In the genomic region with DNA sequence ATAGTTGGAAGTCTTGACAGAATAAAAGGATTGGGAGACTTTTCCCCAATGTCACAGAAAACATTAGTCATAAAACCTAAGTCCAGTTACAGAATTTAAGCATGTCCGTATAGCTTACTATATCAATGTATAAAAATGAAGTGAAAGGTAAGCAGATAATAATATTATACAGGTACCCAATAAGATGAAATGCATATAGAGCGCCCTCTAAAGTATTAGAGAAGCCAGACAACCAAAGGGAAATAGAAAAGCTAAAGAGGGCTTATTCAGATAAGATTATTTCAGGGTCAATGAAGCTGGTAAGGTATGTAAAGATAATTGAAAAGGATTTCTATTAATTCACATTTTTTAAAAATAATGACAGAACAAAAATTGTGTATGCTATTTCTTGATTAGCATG, we compare ENCODE assay signal across 24 cellular contexts.
DNase-seq lines count a peak whose midpoint lies in the region; ATAC-seq and TF ChIP-seq lines count a peak whose summit lies in the region.
"Had no signal": no experiment of that assay in that cellular context is flagged by ENCODE, and none has a peak within 500 bp of the region (broad histone marks: within the 10 kb centered on the region; RNA-seq: fewer than 3 reads in every experiment).

No MANE protein-coding gene starts in this region.

- no peaks in the 10 kb centered on the region for H3K27me3 Mint-ChIP-seq in H9 (ENCODE audit: low read depth)
- no peaks in the 10 kb centered on the region for H3K27me3 Mint-ChIP-seq in neural progenitor cell (ENCODE audit: insufficient read depth, low read depth)
- H3K27me3 Mint-ChIP-seq: CD8-positive, alpha-beta memory T cell; stimulated activated naive CD8-positive, alpha-beta T cell treated with anti-CD3 and anti-CD28 coated beads, Interleukin-15, amount 100 ng/mL, for 72 hours had no signal

- H3K36me3 ChIP-seq in DND-41 (ENCODE audit: insufficient read depth, low read length) (no peaks in the 10 kb centered on the region), neural progenitor cell (no peaks in the 10 kb centered on the region), testis (ENCODE audit: low read depth, missing control alignments) (no peaks in the 10 kb centered on the region)
- H3K36me3 ChIP-seq: right lobe of liver, SJSA1, tibial nerve had no signal

- peaks cover 7 to 8% of the 10 kb centered on the region in 2 experiments; a peak in 4 of 5 replicates for H3K9me3 Mint-ChIP-seq in H9
- H3K9me3 Mint-ChIP-seq in neural progenitor cell = peaks cover 10% of the 10 kb centered on the region
- H3K9me3 Mint-ChIP-seq: activated T-helper 1 cell treated with anti-CD3 and anti-CD28 coated beads, Interleukin-12 subunit alpha, Interleukin-12 subunit beta, Interleukin-2, Interleukin-4 antibody, amounts not matched to agents 30 ng/mL and 10 ng/mL and 1 ng/mL, durations not matched to agents 14 hours and 24 hours and 36 hours; stimulated activated naive CD8-positive, alpha-beta T cell treated with anti-CD3 and anti-CD28 coated beads, Interleukin-15, amount 100 ng/mL, for 72 hours had no signal

- no peaks in the 10 kb centered on the region for H4K20me1 ChIP-seq in DND-41 (ENCODE audit: insufficient read depth, low read length)
- no peaks in the 10 kb centered on the region for H4K20me1 ChIP-seq in H9 (ENCODE audit: control insufficient read depth, insufficient read depth, insufficient read length)
- no peaks in the 10 kb centered on the region for H4K20me1 ChIP-seq in neural progenitor cell (ENCODE audit: low read depth)

- TF ChIP-seq CTCF in DND-41 (IDR thresholded peaks at IDR 0.05; ENCODE audit: borderline replicate concordance, extremely low read depth, low read length, poor library complexity, severe bottlenecking) (peak; percentile 2), H9 (conservative IDR thresholded peaks at IDR 0.05) (peak; percentile 68), VCaP (conservative IDR thresholded peaks at IDR 0.05) (0 out of 2 replicates have a peak, but pooled peaks have one; percentile 17), neural progenitor cell (IDR thresholded peaks at IDR 0.05) (peak; percentile 57), testis (IDR thresholded peaks at IDR 0.05) (no peak)

- no peaks in the 10 kb centered on the region for H3F3A ChIP-seq in neural progenitor cell (ENCODE audit: low read depth)

- H4K5ac ChIP-seq in H9 (ENCODE audit: insufficient read length, low read depth, low read length) = no peak overlapping the region

- H2BK20ac ChIP-seq in H9 (ENCODE audit: low read depth, low read length, poor library complexity, severe bottlenecking) = no peak overlapping the region

- H3K79me2 ChIP-seq in DND-41 (ENCODE audit: insufficient read depth, low read length) (no peaks in the 10 kb centered on the region), H9 (ENCODE audit: insufficient read depth, low read length) (no peaks in the 10 kb centered on the region), neural progenitor cell (ENCODE audit: low read depth) (no peaks in the 10 kb centered on the region)
- H3K79me2 ChIP-seq: parathyroid adenoma had no signal

- no peak overlapping the region for H2BK120ac ChIP-seq in H9 (ENCODE audit: low read depth, low read length, poor library complexity, severe bottlenecking)

- H3K27ac ChIP-seq in DND-41 (ENCODE audit: low read length) (no peak overlapping the region), H9 (ENCODE audit: insufficient read length, low read depth, low read length) (no peak overlapping the region), VCaP (no peak overlapping the region), neural progenitor cell (no peak overlapping the region), testis (no peak overlapping the region)
- H3K27ac ChIP-seq: parathyroid adenoma, right lobe of liver, SJSA1, tibial nerve had no signal

- ATAC-seq in DND-41 (ENCODE audit: insufficient read depth, low read depth) (no peak), GM21447 (IDR thresholded peaks at IDR 0.05; ENCODE audit: unreplicated experiment) (no peak)
- ATAC-seq: left ventricle myocardium superior; right lobe of liver; stimulated activated naive CD8-positive, alpha-beta T cell treated with anti-CD3 and anti-CD28 coated beads, Interleukin-15, amount 100 ng/mL, for 72 hours had no signal

- H2AFZ ChIP-seq in DND-41 (ENCODE audit: low read depth, low read length) (no peak overlapping the region), H9 (ENCODE audit: low read length) (no peak overlapping the region), neural progenitor cell (replicated peaks) (no peak overlapping the region)
- H2AFZ ChIP-seq: parathyroid adenoma had no signal

- no peak overlapping the region for H3K56ac ChIP-seq in H9 (ENCODE audit: insufficient read length, low read depth, low read length)

- H3K4me1 ChIP-seq in DND-41 (ENCODE audit: insufficient read depth, low read length) (no peaks in the 10 kb centered on the region), H9 (ENCODE audit: insufficient read depth, low read length) (no peaks in the 10 kb centered on the region), neural progenitor cell (no peaks in the 10 kb centered on the region), testis (no peaks in the 10 kb centered on the region)
- H3K4me1 ChIP-seq: parathyroid adenoma, right lobe of liver, SJSA1, tibial nerve had no signal

- peaks cover 2 to 15% (median 2%) of the 10 kb centered on the region in 3 experiments; a peak in 4 of 7 replicates for H3K36me3 Mint-ChIP-seq in H9 (ENCODE audit: insufficient read depth in 1 of 3, low read depth in 3 of 3)
- no peaks in the 10 kb centered on the region for H3K36me3 Mint-ChIP-seq in neural progenitor cell
- H3K36me3 Mint-ChIP-seq: CD8-positive, alpha-beta memory T cell had no signal

- no CpG with 5 or more reads among the region's 2 CpGs for WGBS in H9 (ENCODE audit: extremely low coverage, insufficient read length, low lambda C conversion rate)
- 76 to 82% methylated on average over 2 of the region's 2 CpGs for WGBS in testis, 2 donors

- H3K9ac ChIP-seq in DND-41 (ENCODE audit: low read depth, low read length) (no peak overlapping the region), H9 (ENCODE audit: extremely low read depth, insufficient read length, low read length) (no peak overlapping the region), neural progenitor cell (no peak overlapping the region)
- H3K9ac ChIP-seq: parathyroid adenoma had no signal

- H3K4me1 Mint-ChIP-seq in H9 = no peaks in the 10 kb centered on the region
- no peaks in the 10 kb centered on the region for H3K4me1 Mint-ChIP-seq in neural progenitor cell
- H3K4me1 Mint-ChIP-seq: CD8-positive, alpha-beta memory T cell; nephron; stimulated activated naive CD8-positive, alpha-beta T cell treated with anti-CD3 and anti-CD28 coated beads, Interleukin-15, amount 100 ng/mL, for 72 hours had no signal

- no peak overlapping the region for H2BK5ac ChIP-seq in H9 (ENCODE audit: insufficient read length, low read length)

- no peak overlapping the region for H4K91ac ChIP-seq in H9 (ENCODE audit: insufficient read length, low read depth, low read length)

- DNase-seq in DND-41 (no peak), H9 (no peak), neural progenitor cell (ENCODE audit: low spot score) (no peak), NCI-H526 treated with DMSO at 0.1 percent for 48 hours (lab: John Stamatoyannopoulos, UW) (no peak), testis (no peak)
- DNase-seq: activated CD4-positive, alpha-beta T cell treated with anti-CD3 and anti-CD28 coated beads, Interleukin-2, amount 50 U/mL, for 1 hour; activated naive CD4-positive, alpha-beta T cell treated with anti-CD3 and anti-CD28 coated beads, Interleukin-2, amount 50 U/mL, for 16 hours; amygdala; CD8-positive, alpha-beta memory T cell; cortex of kidney; DMS79; left ventricle myocardium superior; NCI-H1417; NK-92 treated with Interleukin-12 subunit alpha and Interleukin-12 subunit beta, amount 100 ng/mL, for 24 hours; right lobe of liver; stimulated activated naive CD8-positive, alpha-beta T cell treated with anti-CD3 and anti-CD28 coated beads, Interleukin-15, amount 100 ng/mL, for 72 hours; T-helper 2 cell had no signal

- H4K8ac ChIP-seq in H9 (replicated peaks; ENCODE audit: insufficient read length, low read depth, low read length) = no peak overlapping the region

- no peaks in the 10 kb centered on the region for H3K79me1 ChIP-seq in H9 (ENCODE audit: insufficient read depth, low read depth, low read length, poor library complexity, severe bottlenecking)

- H3K4me3 Mint-ChIP-seq in H9 (no peak overlapping the region), neural progenitor cell (no peak overlapping the region)
- H3K4me3 Mint-ChIP-seq: activated T-helper 1 cell treated with anti-CD3 and anti-CD28 coated beads, Interleukin-12 subunit alpha, Interleukin-12 subunit beta, Interleukin-2, Interleukin-4 antibody, amounts not matched to agents 30 ng/mL and 10 ng/mL and 1 ng/mL, durations not matched to agents 14 hours and 24 hours and 36 hours; CD8-positive, alpha-beta memory T cell; nephron; stimulated activated naive CD8-positive, alpha-beta T cell treated with anti-CD3 and anti-CD28 coated beads, Interleukin-15, amount 100 ng/mL, for 72 hours had no signal

- H2AK5ac ChIP-seq in H9 (ENCODE audit: insufficient read length, low read length) = no peak overlapping the region

- no peak for TF ChIP-seq POLR2A in testis (IDR thresholded peaks at IDR 0.05)

- no peak overlapping the region for H3K23ac ChIP-seq in H9 (ENCODE audit: insufficient read length, low read depth, low read length)

- H2BK15ac ChIP-seq in H9 (ENCODE audit: low read depth, low read length) = no peak overlapping the region

- no peaks in the 10 kb centered on the region for H3K23me2 ChIP-seq in H9 (ENCODE audit: insufficient read length, low read depth, low read length, poor library complexity, severe bottlenecking)

- H3T11ph ChIP-seq in H9 (ENCODE audit: low read length) = no peak overlapping the region

- H3K4me2 ChIP-seq in DND-41 (ENCODE audit: insufficient read depth, low read length) (no peak overlapping the region), H9 (ENCODE audit: insufficient read depth, insufficient read length, low read length) (no peak overlapping the region), neural progenitor cell (no peak overlapping the region)

- no peak overlapping the region for H3K4ac ChIP-seq in H9 (ENCODE audit: low read depth, low read length)

- no peak overlapping the region for H3K27ac Mint-ChIP-seq in H9
- no peak overlapping the region for H3K27ac Mint-ChIP-seq in neural progenitor cell
- H3K27ac Mint-ChIP-seq: activated T-helper 1 cell treated with anti-CD3 and anti-CD28 coated beads, Interleukin-12 subunit alpha, Interleukin-12 subunit beta, Interleukin-2, Interleukin-4 antibody, amounts not matched to agents 30 ng/mL and 10 ng/mL and 1 ng/mL, durations not matched to agents 14 hours and 24 hours and 36 hours; CD8-positive, alpha-beta memory T cell; nephron; stimulated activated naive CD8-positive, alpha-beta T cell treated with anti-CD3 and anti-CD28 coated beads, Interleukin-15, amount 100 ng/mL, for 72 hours had no signal

- intact Hi-C loops in testis (cut with DNase I; ENCODE audit: low total_unique reads) = no loop called here

- H3K4me3 ChIP-seq in DND-41 (ENCODE audit: low read depth in 1 of 2, low read length in 2 of 2) (no peak overlapping the region), neural progenitor cell (no peak overlapping the region), testis (no peak overlapping the region)
- H3K4me3 ChIP-seq: right lobe of liver, SJSA1, tibial nerve had no signal

- no peaks in the 10 kb centered on the region for H3K27me3 ChIP-seq in DND-41 (ENCODE audit: insufficient read depth, low read length, poor library complexity)
- no peaks in the 10 kb centered on the region for H3K27me3 ChIP-seq in H9 (ENCODE audit: insufficient read depth, low read length)
- no peaks in the 10 kb centered on the region for H3K27me3 ChIP-seq in neural progenitor cell
- H3K27me3 ChIP-seq in testis = no peaks in the 10 kb centered on the region
- H3K27me3 ChIP-seq: right lobe of liver, SJSA1, tibial nerve had no signal

- H3K18ac ChIP-seq in H9 (ENCODE audit: insufficient read length, low read depth, low read length) = no peak overlapping the region

- H3K9me3 ChIP-seq in DND-41 (ENCODE audit: insufficient read depth, low read length, severe bottlenecking) = no peaks in the 10 kb centered on the region
- no peaks in the 10 kb centered on the region for H3K9me3 ChIP-seq in H9 (ENCODE audit: control insufficient read depth, low read depth, low read length)
- peaks cover 13% of the 10 kb centered on the region for H3K9me3 ChIP-seq in neural progenitor cell (ENCODE audit: low read depth)
- no peaks in the 10 kb centered on the region for H3K9me3 ChIP-seq in testis
- H3K9me3 ChIP-seq: right lobe of liver, SJSA1, tibial nerve had no signal

- H3K14ac ChIP-seq in H9 (ENCODE audit: insufficient read depth, low read length) = no peak overlapping the region

- H2BK12ac ChIP-seq in H9 (ENCODE audit: insufficient read length, low read depth, low read length) = no peak overlapping the region

Comparison
In these comparisons a context has a peak if more than half of its experiments do, and no peak if none do; other contexts are left out.
1. CTCF ChIP-seq: peak in DND-41 (single experiment), H9 (single experiment), VCaP (single experiment) and neural progenitor cell (single experiment); none in testis (0 of 3).